22 cellular contexts compared by ENCODE assay signal in genomic region chr10:82288461-82288881, GRCh38.
DNase-seq lines count a peak whose midpoint lies in the region; ATAC-seq, FAIRE-seq and TF ChIP-seq lines count a peak whose summit lies in the region.
"Had no signal": no experiment of that assay in that cellular context is flagged by ENCODE, and none has a peak within 500 bp of the region (broad histone marks: within the 10 kb centered on the region; RNA-seq: fewer than 3 reads in every experiment).

No MANE protein-coding gene starts in this region.

- CTCF ChIA-PET in Calu3 (lab: Charles Lee): no interaction called here

- no peaks in the 10 kb centered on the region for H3K27me3 Mint-ChIP-seq in Calu3 (ENCODE audit: unreplicated experiment)
- H3K27me3 Mint-ChIP-seq: activated B cell treated with CpG ODN at 0.5 μM for 24 hours had no signal

- no peak overlapping the region for H3K4me3 Mint-ChIP-seq in Calu3 (ENCODE audit: low read depth, unreplicated experiment)
- H3K4me3 Mint-ChIP-seq: activated B cell treated with CpG ODN at 0.5 μM for 24 hours; activated CD8-positive, alpha-beta T cell treated with anti-CD3 and anti-CD28 coated beads, Interleukin-2, amount 10 ng/mL, durations not matched to agents 7 days and 5 days had no signal

- TF ChIP-seq CTCF in Calu3 (IDR thresholded peaks at IDR 0.05; ENCODE audit: unreplicated experiment) (no peak), pancreas (IDR thresholded peaks at IDR 0.05) (no peak)

- no TSS peak for BruUV-seq in Calu3 (replicated peaks; lab: Mats Ljungman, UMichigan)

- no peaks in the 10 kb centered on the region for H3K9me3 Mint-ChIP-seq in Calu3 (ENCODE audit: low read depth, unreplicated experiment)
- H3K9me3 Mint-ChIP-seq: activated B cell treated with CpG ODN at 0.5 μM for 24 hours had no signal

- no peak overlapping the region for H3K27ac ChIP-seq in pancreas
- H3K27ac ChIP-seq: esophagus squamous epithelium, hepatocyte, right atrium auricular region, transverse colon had no signal

- 71 to 81% methylated on average over 6 of the region's 6 CpGs for WGBS in pancreas, 2 donors

- H3K9me3 ChIP-seq in pancreas: no peaks in the 10 kb centered on the region
- H3K9me3 ChIP-seq: esophagus squamous epithelium, right atrium auricular region, transverse colon had no signal

- FAIRE-seq in pancreas (lab: Jason Lieb, UNC): no peak
- FAIRE-seq: keratinocyte had no signal

- DNase-seq in Calu3 (peak; percentile 31), amniotic epithelial cell (ENCODE audit: low read depth) (peak; percentile 86), foreskin melanocyte (peak; percentile 16), skeletal muscle cell (ENCODE audit: low read depth) (peak; percentile 21), NCI-H2227 treated with DMSO at 0.1 percent for 48 hours (lab: John Stamatoyannopoulos, UW) (no peak), H7 (no peak), pancreas (no peak), posterior vena cava (ENCODE audit: low spot score) (no peak)
- DNase-seq: activated B cell treated with CpG ODN at 0.5 μM for 24 hours; activated CD8-positive, alpha-beta T cell treated with anti-CD3 and anti-CD28 coated beads, Interleukin-2, amount 10 ng/mL, durations not matched to agents 7 days and 5 days; activated T-cell treated with anti-CD3 and anti-CD28 coated beads, Interleukin-2, amount 50 U/mL, for 48 hours; esophagus squamous epithelium; Karpas-422; NCI-H1105; NCI-H69; OCI-M1; stimulated activated naive CD8-positive, alpha-beta T cell treated with anti-CD3 and anti-CD28 coated beads, Interleukin-15, Interleukin-2, amounts not matched to agents 100 U/mL and 50 U/mL, for 24 hours; transverse colon had no signal

- no peaks in the 10 kb centered on the region for H3K36me3 ChIP-seq in H7 (replicated peaks; ENCODE audit: control insufficient read depth, insufficient read depth, low read length)
- H3K36me3 ChIP-seq in pancreas: no peaks in the 10 kb centered on the region
- H3K36me3 ChIP-seq: esophagus squamous epithelium, right atrium auricular region, transverse colon had no signal

- no peaks in the 10 kb centered on the region for H3K36me3 Mint-ChIP-seq in Calu3 (ENCODE audit: insufficient read depth, unreplicated experiment)
- H3K36me3 Mint-ChIP-seq: activated naive CD4-positive, alpha-beta T cell treated with anti-CD3 and anti-CD28 coated beads, Interleukin-2, amount 50 U/mL, for 72 hours had no signal

- intact Hi-C loops in Calu3 (cut with micrococcal nuclease; ENCODE audit: unreplicated experiment): no loop called here
- intact Hi-C loops in pancreas (cut with DNase I): no loop called here
- intact Hi-C loops in posterior vena cava (cut with DNase I): no loop called here

- H3K4me1 ChIP-seq in pancreas: no peaks in the 10 kb centered on the region
- H3K4me1 ChIP-seq: esophagus squamous epithelium, right atrium auricular region, transverse colon had no signal

- ATAC-seq in pancreas: no peak
- ATAC-seq: activated CD8-positive, alpha-beta T cell treated with anti-CD3 and anti-CD28 coated beads, Interleukin-2, amount 10 ng/mL, durations not matched to agents 7 days and 5 days; activated naive CD4-positive, alpha-beta T cell treated with anti-CD3 and anti-CD28 coated beads, Interleukin-2, amount 50 U/mL, for 72 hours; stimulated activated naive CD8-positive, alpha-beta T cell treated with anti-CD3 and anti-CD28 coated beads, Interleukin-15, Interleukin-2, amounts not matched to agents 100 U/mL and 50 U/mL, for 24 hours had no signal

- no peak overlapping the region for H3K4me3 ChIP-seq in skeletal muscle cell (ENCODE audit: low read depth, low read length)
- no peak overlapping the region for H3K4me3 ChIP-seq in H7 (ENCODE audit: insufficient read depth, low read depth, low read length)
- H3K4me3 ChIP-seq in pancreas: no peak overlapping the region
- H3K4me3 ChIP-seq: esophagus squamous epithelium, hepatocyte, right atrium auricular region, transverse colon had no signal

- H3K27ac Mint-ChIP-seq in Calu3 (ENCODE audit: unreplicated experiment): no peak overlapping the region
- H3K27ac Mint-ChIP-seq: activated B cell treated with CpG ODN at 0.5 μM for 24 hours; activated CD8-positive, alpha-beta T cell treated with anti-CD3 and anti-CD28 coated beads, Interleukin-2, amount 10 ng/mL, durations not matched to agents 7 days and 5 days; activated naive CD4-positive, alpha-beta T cell treated with anti-CD3 and anti-CD28 coated beads, Interleukin-2, amount 50 U/mL, for 72 hours had no signal

- H3K27me3 ChIP-seq in H7 (ENCODE audit: control insufficient read depth, insufficient read depth, low read length) (no peaks in the 10 kb centered on the region), pancreas (no peaks in the 10 kb centered on the region)
- H3K27me3 ChIP-seq: esophagus squamous epithelium, hepatocyte, right atrium auricular region, transverse colon had no signal

- H3K4me1 Mint-ChIP-seq in Calu3 (ENCODE audit: low read depth, unreplicated experiment): no peaks in the 10 kb centered on the region
- H3K4me1 Mint-ChIP-seq: activated B cell treated with CpG ODN at 0.5 μM for 24 hours had no signal

Comparison
In these comparisons a context has a peak if more than half of its experiments do, and no peak if none do; other contexts are left out.
1. DNase-seq: peak in Calu3 (single experiment), amniotic epithelial cell (single experiment), foreskin melanocyte (single experiment) and skeletal muscle cell (single experiment); none in NCI-H2227 treated with DMSO at 0.1 percent for 48 hours (single experiment), H7 (single experiment), pancreas (0 of 6) and posterior vena cava (single experiment).